Comparison of ENCODE assay signal across 18 cellular contexts in genomic region chr12:38890102-38890501, GRCh38. TPM values are rescaled to one million over a fixed set of nuclear protein-coding genes. Genes with fewer than 3 reads are reported as not detected.
DNase-seq lines count a peak whose midpoint lies in the region; TF ChIP-seq lines count a peak whose summit lies in the region.
"Had no signal": no experiment of that assay in that cellular context is flagged by ENCODE, and none has a peak within 500 bp of the region (broad histone marks: within the 10 kb centered on the region; RNA-seq: fewer than 3 reads in every experiment).

No MANE protein-coding gene starts in this region.

- in situ Hi-C loops in GM13977 (cut with MboI; ENCODE audit: low pct_unique_long_range_greater_than_20kb, low sequenced_read_pairs, unreplicated experiment) = no loop called here

- H3K36me3 ChIP-seq in vagina (no peaks in the 10 kb centered on the region), WERI-Rb-1 (no peaks in the 10 kb centered on the region)
- H3K36me3 ChIP-seq: pancreas, thyroid gland had no signal

- no peaks in the 10 kb centered on the region for H3K9me3 ChIP-seq in vagina
- no peaks in the 10 kb centered on the region for H3K9me3 ChIP-seq in WERI-Rb-1 (ENCODE audit: severe bottlenecking)
- H3K9me3 ChIP-seq: pancreas, thyroid gland had no signal

- DNase-seq in LoVo (ENCODE audit: low spot score) (peak; percentile 43), OCI-M2 (lab: John Stamatoyannopoulos, UW; ENCODE audit: unreplicated experiment) (peak; percentile 4), epithelial cell of esophagus (ENCODE audit: low read depth) (peak; percentile 53), vagina (ENCODE audit: extremely low spot score in 2 of 2) (no peak), WERI-Rb-1 (no peak), GM13977 (ENCODE audit: low spot score) (no peak), hepatic stellate cell (ENCODE audit: low spot score) (no peak)
- DNase-seq: activated CD8-positive, alpha-beta T cell treated with anti-CD3 and anti-CD28 coated beads for 36 hours; activated T-cell treated with anti-CD3 and anti-CD28 coated beads, Interleukin-2, amount 50 U/mL, for 48 hours; foreskin melanocyte; GM23248; MM.1S; NCI-H2081; NCI-H510A treated with DMSO at 0.1 percent for 48 hours; pancreas; Right ventricle myocardium superior; stimulated activated naive B cell treated with anti-CD40 and anti-IgM and Interleukin-4, amounts not matched to agents 10 μg/mL and 1 μg/mL and 100 μg/mL, for 72 hours; thyroid gland had no signal

- H3K4me3 ChIP-seq in epithelial cell of esophagus (ENCODE audit: low read length) (no peak overlapping the region), vagina (no peak overlapping the region), WERI-Rb-1 (ENCODE audit: low read depth, low read length) (no peak overlapping the region)
- H3K4me3 ChIP-seq: GM23248, pancreas, thyroid gland had no signal

- no peak for TF ChIP-seq CTCF in epithelial cell of esophagus (IDR thresholded peaks at IDR 0.05; ENCODE audit: insufficient read depth, low read depth, low read length, missing control alignments)
- no peak for TF ChIP-seq CTCF in vagina (IDR thresholded peaks at IDR 0.05)
- TF ChIP-seq CTCF in WERI-Rb-1 (IDR thresholded peaks at IDR 0.05; ENCODE audit: low read depth, low read length) = no peak
- TF ChIP-seq CTCF in GM13977 (IDR thresholded peaks at IDR 0.05; ENCODE audit: extremely low read depth, insufficient read depth, missing control alignments) = no peak

- H3K27me3 ChIP-seq in vagina = no peaks in the 10 kb centered on the region
- peaks cover 35% of the 10 kb centered on the region for H3K27me3 ChIP-seq in WERI-Rb-1 (ENCODE audit: insufficient read depth, low read depth, severe bottlenecking)
- H3K27me3 ChIP-seq: pancreas, thyroid gland had no signal

- H3K27ac ChIP-seq in vagina (peak overlapping the region; percentile 37), WERI-Rb-1 (no peak overlapping the region)
- H3K27ac ChIP-seq: GM23248, pancreas, thyroid gland had no signal

- intact Hi-C loops in vagina (cut with DNase I) = no loop called here

- peaks cover 23% of the 10 kb centered on the region for H3K4me1 ChIP-seq in vagina

- TF ChIP-seq POLR2A in vagina (IDR thresholded peaks at IDR 0.05) = no peak

RNA-seq across cellular contexts. Expression of gene CPNE8, which starts 15.3 kb away (rescaled TPM):
- total RNA-seq in vagina = 15.0 TPM

Comparison
In these comparisons a context has a peak if more than half of its experiments do, and no peak if none do; other contexts are left out.
1. DNase-seq: peak in LoVo (single experiment), OCI-M2 (single experiment) and epithelial cell of esophagus (single experiment); none in vagina (0 of 2), WERI-Rb-1 (single experiment), GM13977 (single experiment) and hepatic stellate cell (single experiment).